In the genomic region with DNA sequence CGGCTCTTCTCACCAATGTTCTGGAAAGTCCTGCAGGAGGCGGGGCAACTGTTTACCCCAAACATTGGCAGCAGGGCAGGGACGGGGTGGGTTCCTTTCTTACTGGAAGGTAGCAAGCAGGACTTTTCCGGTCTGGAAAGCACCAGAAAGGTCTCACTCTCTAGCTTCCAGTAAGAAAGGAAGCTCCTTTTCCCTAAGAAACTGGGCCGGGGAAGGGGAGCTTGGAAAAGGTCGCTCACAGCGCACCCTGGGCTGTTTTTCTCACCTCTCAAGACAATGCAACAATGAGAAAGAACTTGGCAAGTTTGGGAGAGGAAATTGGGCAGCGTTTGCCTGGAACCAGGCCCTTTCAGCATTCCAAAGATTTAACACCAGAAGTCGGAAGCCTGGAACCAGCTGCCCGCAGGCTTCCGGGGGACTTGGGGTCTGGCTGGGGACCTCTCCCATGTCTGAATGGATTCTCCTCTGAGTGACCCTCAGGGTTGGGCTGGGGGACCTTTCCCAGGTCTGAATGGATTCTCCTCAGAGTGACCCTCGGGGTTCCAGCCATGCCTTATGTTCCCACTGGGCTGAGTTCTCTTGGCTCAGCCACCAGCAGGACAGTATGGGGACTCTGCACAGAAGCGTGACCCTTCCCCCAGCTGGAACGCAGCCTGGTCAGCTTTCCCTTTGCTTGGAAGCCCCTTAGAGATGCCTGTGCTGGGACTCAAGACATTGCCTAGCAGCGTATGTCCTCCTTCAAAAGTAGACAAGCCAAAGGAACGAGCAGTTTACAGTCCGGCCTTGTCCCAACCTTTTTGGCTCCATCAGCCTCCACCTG, we compare ENCODE assay signal across 13 cellular contexts.
A peak's percentile ranks its signal among the peaks of the same experiment; 100 is the strongest.
DNase-seq lines count a peak whose midpoint lies in the region; ATAC-seq and TF ChIP-seq lines count a peak whose summit lies in the region.
"Had no signal": no experiment of that assay in that cellular context is flagged by ENCODE, and none has a peak within 500 bp of the region (broad histone marks: within the 10 kb centered on the region; RNA-seq: fewer than 3 reads in every experiment).

No MANE protein-coding gene starts in this region.

- H3K4me1 ChIP-seq in gastroesophageal sphincter (peaks cover 3 to 84% (median 50%) of the 10 kb centered on the region in 3 donors), tibial nerve (peaks cover 0 to 67% (median 39%) of the 10 kb centered on the region in 4 donors)

- in situ Hi-C loops in GM13977 (cut with MboI; ENCODE audit: low pct_unique_long_range_greater_than_20kb, low sequenced_read_pairs, unreplicated experiment): no loop called here

- H3K4me3 ChIP-seq in gastroesophageal sphincter (no peak overlapping the region), tibial nerve (peak overlapping the region in 1 of 4 donors; percentile 2)

- TF ChIP-seq CTCF in gastroesophageal sphincter (IDR thresholded peaks at IDR 0.05) (no peak), tibial nerve (IDR thresholded peaks at IDR 0.05) (no peak), GM13977 (IDR thresholded peaks at IDR 0.05; ENCODE audit: extremely low read depth, insufficient read depth, missing control alignments) (no peak)

- no peak for TF ChIP-seq EP300 in gastroesophageal sphincter (IDR thresholded peaks at IDR 0.05)
- peak; percentile 65 for TF ChIP-seq EP300 in tibial nerve (IDR thresholded peaks at IDR 0.05)

- H3K27me3 ChIP-seq in gastroesophageal sphincter (no peaks in the 10 kb centered on the region), tibial nerve (no peaks in the 10 kb centered on the region)

- ATAC-seq in gastroesophageal sphincter (peak; percentile 26), HG02938 (IDR thresholded peaks at IDR 0.05; ENCODE audit: unreplicated experiment) (no peak), HG03095 (IDR thresholded peaks at IDR 0.05; ENCODE audit: unreplicated experiment) (no peak)

- H3K9me3 ChIP-seq in gastroesophageal sphincter (no peaks in the 10 kb centered on the region), tibial nerve (no peaks in the 10 kb centered on the region)
- H3K9me3 ChIP-seq: SK-N-SH had no signal

- H3K36me3 ChIP-seq in gastroesophageal sphincter (peaks cover 0 to 19% of the 10 kb centered on the region in 2 donors), tibial nerve (peaks cover 0 to 10% (median 0%) of the 10 kb centered on the region in 3 donors)

- TF ChIP-seq POLR2A in gastroesophageal sphincter (IDR thresholded peaks at IDR 0.05) (no peak), tibial nerve (IDR thresholded peaks at IDR 0.05) (no peak)

- DNase-seq in midbrain (lab: John Stamatoyannopoulos, UW) (peak; percentile 68), tibial nerve (ENCODE audit: low spot score in 2 of 2) (no peak), GM13977 (ENCODE audit: low spot score) (no peak)
- no peak for DNase-seq in activated CD4-positive, alpha-beta T cell treated with anti-CD3 and anti-CD28 coated beads, Interleukin-2, amount 50 U/mL, for 48 hours
- DNase-seq: activated naive CD4-positive, alpha-beta T cell treated with anti-CD3 and anti-CD28 coated beads, Interleukin-2, amount 50 U/mL, for 16 hours; EL; MM.1S; SK-N-SH had no signal

- 33 to 64% methylated on average over 1 to 5 of the region's 17 CpGs for WGBS in gastroesophageal sphincter (ENCODE audit: low coverage in 1 of 2), 2 donors
- 41 to 43% methylated on average over 15 to 17 of the region's 17 CpGs for WGBS in tibial nerve, 2 donors

- H3K27ac ChIP-seq in angular gyrus (ENCODE audit: low read depth, low read length) (peak overlapping the region; percentile 65), gastroesophageal sphincter (peak overlapping the region in 3 of 4 donors; percentile 51 to 76 (median 58)), tibial nerve (peak overlapping the region in 2 of 4 donors; percentile 3 to 68)
- H3K27ac ChIP-seq: C4-2B had no signal
